In the genomic region with DNA sequence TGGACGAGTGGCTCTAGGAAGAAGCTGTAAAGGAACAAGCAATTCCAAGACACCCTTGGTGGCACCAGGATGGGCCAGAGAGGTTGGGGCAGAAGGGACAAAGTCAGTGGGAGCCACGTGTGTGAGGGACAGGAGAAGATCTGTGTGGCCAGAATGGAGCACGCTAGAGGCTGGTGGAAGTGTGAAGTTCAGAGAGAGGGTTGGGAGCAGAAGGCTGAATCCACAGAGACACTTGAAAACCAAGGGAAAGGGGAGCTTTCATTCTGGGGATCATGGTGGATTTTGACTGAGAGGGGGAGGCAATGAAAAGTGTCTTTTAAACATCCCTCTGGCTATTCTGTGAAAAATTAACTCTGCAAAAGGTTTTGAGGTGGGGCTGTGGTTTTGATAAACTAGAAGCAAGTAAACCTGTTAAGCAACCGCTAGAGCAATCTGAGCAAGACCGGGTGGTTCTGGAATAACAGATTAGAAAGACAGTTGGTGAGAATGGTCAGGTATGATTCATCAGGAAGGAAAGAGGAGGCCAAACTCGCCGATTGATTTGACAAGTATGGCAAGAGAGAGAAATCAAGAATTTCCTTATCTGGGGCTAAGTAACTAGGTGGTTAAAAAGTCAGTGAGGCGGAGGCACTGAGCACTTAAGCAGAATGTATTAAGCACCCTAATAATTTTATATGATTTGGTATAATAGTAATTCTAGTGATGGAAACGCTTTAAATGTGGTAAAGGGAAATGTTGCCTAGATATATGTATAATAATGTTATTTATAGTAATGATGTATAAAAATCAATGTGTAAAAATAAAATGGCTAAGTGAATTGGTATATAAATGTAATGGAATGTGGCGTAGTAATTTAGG, we compare ENCODE assay signal across 16 cellular contexts.
DNase-seq lines count a peak whose midpoint lies in the region; ATAC-seq, FAIRE-seq and TF ChIP-seq lines count a peak whose summit lies in the region.
"Had no signal": no experiment of that assay in that cellular context is flagged by ENCODE, and none has a peak within 500 bp of the region (broad histone marks: within the 10 kb centered on the region; RNA-seq: fewer than 3 reads in every experiment).

No MANE protein-coding gene starts in this region.

- TF ChIP-seq CTCF in bronchial epithelial cell (IDR thresholded peaks at IDR 0.05; ENCODE audit: insufficient read depth, low read length, severe bottlenecking): no peak

- H4K8ac ChIP-seq in neuronal stem cell (ENCODE audit: low read depth, low read length): no peak overlapping the region

- H3K27me3 ChIP-seq in bronchial epithelial cell (ENCODE audit: control insufficient read depth, insufficient read depth, low read length): no peaks in the 10 kb centered on the region
- no peaks in the 10 kb centered on the region for H3K27me3 ChIP-seq in neuronal stem cell (ENCODE audit: control insufficient read depth in 3 of 3, insufficient read depth in 3 of 3, low read depth in 1 of 3, low read length in 3 of 3)
- H3K27me3 ChIP-seq: heart left ventricle had no signal

- no peak overlapping the region for H3K18ac ChIP-seq in neuronal stem cell (ENCODE audit: low read length)

- no peak overlapping the region for H3K27ac ChIP-seq in neuronal stem cell (replicated peaks; ENCODE audit: low read length)
- H3K27ac ChIP-seq: heart left ventricle had no signal

- H3K4me2 ChIP-seq in neuronal stem cell (ENCODE audit: insufficient read depth, low read length, poor library complexity, severe bottlenecking): no peak overlapping the region

- H3K4me3 ChIP-seq in bronchial epithelial cell (ENCODE audit: low read depth, low read length) (no peak overlapping the region), neuronal stem cell (ENCODE audit: low read length in 2 of 2) (no peak overlapping the region)
- H3K4me3 ChIP-seq: heart left ventricle had no signal

- no peak overlapping the region for H3K23ac ChIP-seq in neuronal stem cell (ENCODE audit: low read depth, low read length, poor library complexity)

- 100% methylated on average over 1 to 2 of the region's 10 CpGs for WGBS in neuronal stem cell (ENCODE audit: extremely low coverage in 2 of 2, insufficient read length in 2 of 2, insufficient replicate concordance in 1 of 2), 2 donors

- H3K36me3 ChIP-seq in bronchial epithelial cell (ENCODE audit: control insufficient read depth, insufficient read depth, low read length) (no peaks in the 10 kb centered on the region), neuronal stem cell (replicated peaks in 1 of 2; ENCODE audit: control insufficient read depth in 2 of 2, insufficient read depth in 2 of 2, low read length in 2 of 2) (no peaks in the 10 kb centered on the region)
- H3K36me3 ChIP-seq: heart left ventricle had no signal

- FAIRE-seq in bronchial epithelial cell (lab: Jason Lieb, UNC): no peak

- no peak overlapping the region for H2AK5ac ChIP-seq in neuronal stem cell (ENCODE audit: low read depth, low read length)

- H3K14ac ChIP-seq in neuronal stem cell (ENCODE audit: low read length): no peak overlapping the region

- no peak overlapping the region for H2BK5ac ChIP-seq in neuronal stem cell (ENCODE audit: low read length)

- peak overlapping the region; percentile 5 for H2AFZ ChIP-seq in neuronal stem cell (ENCODE audit: low read length)

- no peak overlapping the region for H2BK12ac ChIP-seq in neuronal stem cell (ENCODE audit: low read length)

- H2BK15ac ChIP-seq in neuronal stem cell (ENCODE audit: low read length): no peak overlapping the region

- no peaks in the 10 kb centered on the region for H3K9me3 ChIP-seq in neuronal stem cell (replicated peaks in 1 of 2; ENCODE audit: control insufficient read depth in 2 of 2, insufficient read depth in 1 of 2, low read depth in 1 of 2, low read length in 2 of 2)
- H3K9me3 ChIP-seq: heart left ventricle had no signal

- DNase-seq in NOMO-1 (lab: John Stamatoyannopoulos, UW; ENCODE audit: unreplicated experiment in 2 of 2) (peak; percentile 5 to 48), bronchial epithelial cell (ENCODE audit: low read depth) (peak; percentile 47), neuronal stem cell (ENCODE audit: low spot score) (no peak), Ammon's horn (ENCODE audit: low spot score) (no peak), NCI-H146 treated with DMSO at 0.1 percent for 48 hours (lab: John Stamatoyannopoulos, UW; ENCODE audit: unreplicated experiment) (no peak), COLO829 (ENCODE audit: low spot score) (no peak), epidermal melanocyte (ENCODE audit: insufficient read length, low spot score) (no peak)
- DNase-seq: activated CD8-positive, alpha-beta memory T cell treated with anti-CD3 and anti-CD28 coated beads, Interleukin-2, amount 50 U/mL, for 48 hours; activated naive CD4-positive, alpha-beta T cell treated with anti-CD3 and anti-CD28 coated beads for 36 hours; heart left ventricle; naive B cell; NCI-H1417; NCI-H446 had no signal

- H3K79me1 ChIP-seq in neuronal stem cell (ENCODE audit: low read depth, low read length): no peaks in the 10 kb centered on the region

- peak; percentile 51 for ATAC-seq in HG03064 (IDR thresholded peaks at IDR 0.05; ENCODE audit: low read depth, unreplicated experiment)
- ATAC-seq: activated CD4-positive, CD25-positive, alpha-beta regulatory T cell treated with anti-CD3 and anti-CD28 coated beads, Interleukin-2, amount 50 U/mL, for 24 hours; heart left ventricle; left lobe of liver had no signal

- H3K4ac ChIP-seq in neuronal stem cell (ENCODE audit: low read length): no peak overlapping the region

- H4K91ac ChIP-seq in neuronal stem cell (ENCODE audit: low read depth, low read length, poor library complexity): no peak overlapping the region

- no peak overlapping the region for H2BK120ac ChIP-seq in neuronal stem cell (ENCODE audit: low read depth, low read length)

- H3K9ac ChIP-seq in neuronal stem cell (ENCODE audit: low read depth, low read length, poor library complexity): no peak overlapping the region

- no peaks in the 10 kb centered on the region for H3K4me1 ChIP-seq in neuronal stem cell (ENCODE audit: control insufficient read depth in 2 of 2, insufficient read depth in 1 of 2, low read depth in 1 of 2, low read length in 2 of 2)
- H3K4me1 ChIP-seq: heart left ventricle had no signal

Comparison
In these comparisons a context has a peak if more than half of its experiments do, and no peak if none do; other contexts are left out.
1. DNase-seq: peak in NOMO-1 (2 of 2) and bronchial epithelial cell (single experiment); none in neuronal stem cell (single experiment), Ammon's horn (single experiment), NCI-H146 treated with DMSO at 0.1 percent for 48 hours (single experiment), COLO829 (single experiment) and epidermal melanocyte (single experiment).